Comparison of ENCODE assay signal across 1 cellular context in the genomic region with DNA sequence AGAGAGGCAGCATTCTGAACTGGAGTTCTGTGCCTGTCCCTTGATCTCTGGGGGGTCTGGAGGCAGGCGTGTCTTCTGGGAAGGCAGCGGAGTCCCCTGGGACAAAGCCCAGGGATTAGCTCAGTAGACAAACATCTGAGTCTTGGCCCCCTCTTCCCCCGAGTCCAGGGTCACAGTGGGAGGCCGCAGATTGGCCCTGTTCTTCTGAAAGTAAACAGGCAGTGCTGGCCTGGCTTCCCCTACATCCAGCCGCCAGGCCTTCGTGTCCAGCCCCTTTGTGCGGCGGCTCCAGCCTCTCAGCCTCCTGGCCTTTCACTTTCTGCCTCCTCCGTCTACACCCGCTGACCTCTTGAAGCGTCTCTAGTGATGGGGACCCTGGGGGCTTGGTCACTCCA.
TF ChIP-seq lines count a peak whose summit lies in the region.

No MANE protein-coding gene starts in this region.

TF ChIP-seq in HepG2, 621 proteins besides CTCF, POLR2A, EP300 and RAD21 (continued from another document and continues in another):
- TF ChIP-seq, protein P1, sequence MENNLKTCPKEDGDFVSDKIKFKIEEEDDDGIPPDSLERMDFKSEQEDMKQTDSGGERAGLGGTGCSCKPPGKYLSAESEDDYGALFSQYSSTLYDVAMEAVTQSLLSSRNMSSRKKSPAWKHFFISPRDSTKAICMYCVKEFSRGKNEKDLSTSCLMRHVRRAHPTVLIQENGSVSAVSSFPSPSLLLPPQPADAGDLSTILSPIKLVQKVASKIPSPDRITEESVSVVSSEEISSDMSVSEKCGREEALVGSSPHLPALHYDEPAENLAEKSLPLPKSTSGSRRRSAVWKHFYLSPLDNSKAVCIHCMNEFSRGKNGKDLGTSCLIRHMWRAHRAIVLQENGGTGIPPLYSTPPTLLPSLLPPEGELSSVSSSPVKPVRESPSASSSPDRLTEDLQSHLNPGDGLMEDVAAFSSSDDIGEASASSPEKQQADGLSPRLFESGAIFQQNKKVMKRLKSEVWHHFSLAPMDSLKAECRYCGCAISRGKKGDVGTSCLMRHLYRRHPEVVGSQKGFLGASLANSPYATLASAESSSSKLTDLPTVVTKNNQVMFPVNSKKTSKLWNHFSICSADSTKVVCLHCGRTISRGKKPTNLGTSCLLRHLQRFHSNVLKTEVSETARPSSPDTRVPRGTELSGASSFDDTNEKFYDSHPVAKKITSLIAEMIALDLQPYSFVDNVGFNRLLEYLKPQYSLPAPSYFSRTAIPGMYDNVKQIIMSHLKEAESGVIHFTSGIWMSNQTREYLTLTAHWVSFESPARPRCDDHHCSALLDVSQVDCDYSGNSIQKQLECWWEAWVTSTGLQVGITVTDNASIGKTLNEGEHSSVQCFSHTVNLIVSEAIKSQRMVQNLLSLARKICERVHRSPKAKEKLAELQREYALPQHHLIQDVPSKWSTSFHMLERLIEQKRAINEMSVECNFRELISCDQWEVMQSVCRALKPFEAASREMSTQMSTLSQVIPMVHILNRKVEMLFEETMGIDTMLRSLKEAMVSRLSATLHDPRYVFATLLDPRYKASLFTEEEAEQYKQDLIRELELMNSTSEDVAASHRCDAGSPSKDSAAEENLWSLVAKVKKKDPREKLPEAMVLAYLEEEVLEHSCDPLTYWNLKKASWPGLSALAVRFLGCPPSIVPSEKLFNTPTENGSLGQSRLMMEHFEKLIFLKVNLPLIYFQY (CRISPR knock-in tag; IDR thresholded peaks at IDR 0.05; ENCODE audit: borderline replicate concordance), result no peak
- TF ChIP-seq ZNF563 (CRISPR knock-in tag; IDR thresholded peaks at IDR 0.05), result no peak
- TF ChIP-seq ZNF605 (CRISPR knock-in tag; IDR thresholded peaks at IDR 0.05), result 0 out of 2 replicates have a peak, but pooled peaks have one; percentile 55
- no peak for TF ChIP-seq TFDP1 (CRISPR knock-in tag; IDR thresholded peaks at IDR 0.05; ENCODE audit: borderline replicate concordance)
- no peak for TF ChIP-seq ATF7-NPFF (CRISPR knock-in tag; IDR thresholded peaks at IDR 0.05; ENCODE audit: low read depth)
- TF ChIP-seq, protein P2, sequence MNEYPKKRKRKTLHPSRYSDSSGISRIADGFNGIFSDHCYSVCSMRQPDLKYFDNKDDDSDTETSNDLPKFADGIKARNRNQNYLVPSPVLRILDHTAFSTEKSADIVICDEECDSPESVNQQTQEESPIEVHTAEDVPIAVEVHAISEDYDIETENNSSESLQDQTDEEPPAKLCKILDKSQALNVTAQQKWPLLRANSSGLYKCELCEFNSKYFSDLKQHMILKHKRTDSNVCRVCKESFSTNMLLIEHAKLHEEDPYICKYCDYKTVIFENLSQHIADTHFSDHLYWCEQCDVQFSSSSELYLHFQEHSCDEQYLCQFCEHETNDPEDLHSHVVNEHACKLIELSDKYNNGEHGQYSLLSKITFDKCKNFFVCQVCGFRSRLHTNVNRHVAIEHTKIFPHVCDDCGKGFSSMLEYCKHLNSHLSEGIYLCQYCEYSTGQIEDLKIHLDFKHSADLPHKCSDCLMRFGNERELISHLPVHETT (CRISPR knock-in tag; conservative IDR thresholded peaks at IDR 0.05), result no peak; the same call in 1 of the 2 replicates
- peak; percentile 48; the same call in 1 of the 2 replicates for TF ChIP-seq GABPB1 (CRISPR knock-in tag; IDR thresholded peaks at IDR 0.05)
- TF ChIP-seq HMG20A (CRISPR knock-in tag; IDR thresholded peaks at IDR 0.05; ENCODE audit: borderline replicate concordance), result peak; percentile 88
- no peak for TF ChIP-seq ZNF468 (CRISPR knock-in tag; IDR thresholded peaks at IDR 0.05)
- TF ChIP-seq, protein P3, sequence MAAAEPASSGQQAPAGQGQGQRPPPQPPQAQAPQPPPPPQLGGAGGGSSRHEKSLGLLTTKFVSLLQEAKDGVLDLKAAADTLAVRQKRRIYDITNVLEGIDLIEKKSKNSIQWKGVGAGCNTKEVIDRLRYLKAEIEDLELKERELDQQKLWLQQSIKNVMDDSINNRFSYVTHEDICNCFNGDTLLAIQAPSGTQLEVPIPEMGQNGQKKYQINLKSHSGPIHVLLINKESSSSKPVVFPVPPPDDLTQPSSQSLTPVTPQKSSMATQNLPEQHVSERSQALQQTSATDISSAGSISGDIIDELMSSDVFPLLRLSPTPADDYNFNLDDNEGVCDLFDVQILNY (CRISPR knock-in tag; conservative IDR thresholded peaks at IDR 0.05), result no peak
- no peak for TF ChIP-seq BORCS8-MEF2B (CRISPR knock-in tag; IDR thresholded peaks at IDR 0.05)
- TF ChIP-seq DRAP1 (CRISPR knock-in tag; IDR thresholded peaks at IDR 0.05), result no peak; the same call in 1 of the 2 replicates
- no peak for TF ChIP-seq PHB2 (IDR thresholded peaks at IDR 0.05; ENCODE audit: partially characterized antibody)
- TF ChIP-seq ZBTB10 (CRISPR knock-in tag; IDR thresholded peaks at IDR 0.05; ENCODE audit: borderline replicate concordance), result peak; percentile 63; the same call in 1 of the 2 replicates
- no peak for TF ChIP-seq ZNF3 (CRISPR knock-in tag; IDR thresholded peaks at IDR 0.05)
- TF ChIP-seq MTERF4 (CRISPR knock-in tag; IDR thresholded peaks at IDR 0.05), result peak; percentile 59; the same call in 1 of the 2 replicates
- TF ChIP-seq MXI1 (IDR thresholded peaks at IDR 0.05; ENCODE audit: borderline replicate concordance, low read depth, low read length), result peak; percentile 33; the same call in 1 of the 3 replicates
- TF ChIP-seq RXRA (CRISPR knock-in tag; IDR thresholded peaks at IDR 0.05), result peak; percentile 89
- TF ChIP-seq ZNF552 (CRISPR knock-in tag; IDR thresholded peaks at IDR 0.05; ENCODE audit: borderline replicate concordance), result peak; percentile 42; the same call in 1 of the 2 replicates
- TF ChIP-seq MTF1 (CRISPR knock-in tag; IDR thresholded peaks at IDR 0.05), result no peak
- no peak for TF ChIP-seq SRSF9 (IDR thresholded peaks at IDR 0.05; ENCODE audit: borderline replicate concordance, insufficient read depth, low read depth, low read length, poor library complexity, severe bottlenecking)
- no peak for TF ChIP-seq HES4 (CRISPR knock-in tag; IDR thresholded peaks at IDR 0.05; ENCODE audit: borderline replicate concordance)
- no peak for TF ChIP-seq ZNF138 (CRISPR knock-in tag; IDR thresholded peaks at IDR 0.05; ENCODE audit: low read depth)
- no peak for TF ChIP-seq ZNF274 (CRISPR knock-in tag; IDR thresholded peaks at IDR 0.05)
- TF ChIP-seq GPN1 (CRISPR knock-in tag; IDR thresholded peaks at IDR 0.05; ENCODE audit: borderline replicate concordance), result no peak
- TF ChIP-seq, protein P4, sequence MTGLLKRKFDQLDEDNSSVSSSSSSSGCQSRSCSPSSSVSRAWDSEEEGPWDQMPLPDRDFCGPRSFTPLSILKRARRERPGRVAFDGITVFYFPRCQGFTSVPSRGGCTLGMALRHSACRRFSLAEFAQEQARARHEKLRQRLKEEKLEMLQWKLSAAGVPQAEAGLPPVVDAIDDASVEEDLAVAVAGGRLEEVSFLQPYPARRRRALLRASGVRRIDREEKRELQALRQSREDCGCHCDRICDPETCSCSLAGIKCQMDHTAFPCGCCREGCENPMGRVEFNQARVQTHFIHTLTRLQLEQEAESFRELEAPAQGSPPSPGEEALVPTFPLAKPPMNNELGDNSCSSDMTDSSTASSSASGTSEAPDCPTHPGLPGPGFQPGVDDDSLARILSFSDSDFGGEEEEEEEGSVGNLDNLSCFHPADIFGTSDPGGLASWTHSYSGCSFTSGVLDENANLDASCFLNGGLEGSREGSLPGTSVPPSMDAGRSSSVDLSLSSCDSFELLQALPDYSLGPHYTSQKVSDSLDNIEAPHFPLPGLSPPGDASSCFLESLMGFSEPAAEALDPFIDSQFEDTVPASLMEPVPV (CRISPR knock-in tag; IDR thresholded peaks at IDR 0.05), result no peak
- no peak for TF ChIP-seq FIP1L1 (IDR thresholded peaks at IDR 0.05; ENCODE audit: borderline replicate concordance, insufficient read depth, low read depth, low read length)
- no peak; the same call in 1 of the 2 replicates for TF ChIP-seq PHF8 (CRISPR knock-in tag; IDR thresholded peaks at IDR 0.05)
- TF ChIP-seq SRF (IDR thresholded peaks at IDR 0.05; ENCODE audit: low read depth, low read length), result no peak
- no peak for TF ChIP-seq PLRG1 (conservative IDR thresholded peaks at IDR 0.05)
- no peak for TF ChIP-seq ZNF256 (CRISPR knock-in tag; conservative IDR thresholded peaks at IDR 0.05)
- TF ChIP-seq ZBTB3 (CRISPR knock-in tag; IDR thresholded peaks at IDR 0.05; ENCODE audit: borderline replicate concordance, low read depth), result no peak
- no peak for TF ChIP-seq SMAD1 (CRISPR knock-in tag; IDR thresholded peaks at IDR 0.05; ENCODE audit: borderline replicate concordance, low read depth)
- TF ChIP-seq, protein P5, sequence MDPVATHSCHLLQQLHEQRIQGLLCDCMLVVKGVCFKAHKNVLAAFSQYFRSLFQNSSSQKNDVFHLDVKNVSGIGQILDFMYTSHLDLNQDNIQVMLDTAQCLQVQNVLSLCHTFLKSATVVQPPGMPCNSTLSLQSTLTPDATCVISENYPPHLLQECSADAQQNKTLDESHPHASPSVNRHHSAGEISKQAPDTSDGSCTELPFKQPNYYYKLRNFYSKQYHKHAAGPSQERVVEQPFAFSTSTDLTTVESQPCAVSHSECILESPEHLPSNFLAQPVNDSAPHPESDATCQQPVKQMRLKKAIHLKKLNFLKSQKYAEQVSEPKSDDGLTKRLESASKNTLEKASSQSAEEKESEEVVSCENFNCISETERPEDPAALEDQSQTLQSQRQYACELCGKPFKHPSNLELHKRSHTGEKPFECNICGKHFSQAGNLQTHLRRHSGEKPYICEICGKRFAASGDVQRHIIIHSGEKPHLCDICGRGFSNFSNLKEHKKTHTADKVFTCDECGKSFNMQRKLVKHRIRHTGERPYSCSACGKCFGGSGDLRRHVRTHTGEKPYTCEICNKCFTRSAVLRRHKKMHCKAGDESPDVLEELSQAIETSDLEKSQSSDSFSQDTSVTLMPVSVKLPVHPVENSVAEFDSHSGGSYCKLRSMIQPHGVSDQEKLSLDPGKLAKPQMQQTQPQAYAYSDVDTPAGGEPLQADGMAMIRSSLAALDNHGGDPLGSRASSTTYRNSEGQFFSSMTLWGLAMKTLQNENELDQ (CRISPR knock-in tag; IDR thresholded peaks at IDR 0.05; ENCODE audit: borderline replicate concordance), result no peak
- no peak for TF ChIP-seq ZFP36 (IDR thresholded peaks at IDR 0.05; ENCODE audit: borderline replicate concordance, low read depth, low read length, partially characterized antibody)
- TF ChIP-seq, protein P6, sequence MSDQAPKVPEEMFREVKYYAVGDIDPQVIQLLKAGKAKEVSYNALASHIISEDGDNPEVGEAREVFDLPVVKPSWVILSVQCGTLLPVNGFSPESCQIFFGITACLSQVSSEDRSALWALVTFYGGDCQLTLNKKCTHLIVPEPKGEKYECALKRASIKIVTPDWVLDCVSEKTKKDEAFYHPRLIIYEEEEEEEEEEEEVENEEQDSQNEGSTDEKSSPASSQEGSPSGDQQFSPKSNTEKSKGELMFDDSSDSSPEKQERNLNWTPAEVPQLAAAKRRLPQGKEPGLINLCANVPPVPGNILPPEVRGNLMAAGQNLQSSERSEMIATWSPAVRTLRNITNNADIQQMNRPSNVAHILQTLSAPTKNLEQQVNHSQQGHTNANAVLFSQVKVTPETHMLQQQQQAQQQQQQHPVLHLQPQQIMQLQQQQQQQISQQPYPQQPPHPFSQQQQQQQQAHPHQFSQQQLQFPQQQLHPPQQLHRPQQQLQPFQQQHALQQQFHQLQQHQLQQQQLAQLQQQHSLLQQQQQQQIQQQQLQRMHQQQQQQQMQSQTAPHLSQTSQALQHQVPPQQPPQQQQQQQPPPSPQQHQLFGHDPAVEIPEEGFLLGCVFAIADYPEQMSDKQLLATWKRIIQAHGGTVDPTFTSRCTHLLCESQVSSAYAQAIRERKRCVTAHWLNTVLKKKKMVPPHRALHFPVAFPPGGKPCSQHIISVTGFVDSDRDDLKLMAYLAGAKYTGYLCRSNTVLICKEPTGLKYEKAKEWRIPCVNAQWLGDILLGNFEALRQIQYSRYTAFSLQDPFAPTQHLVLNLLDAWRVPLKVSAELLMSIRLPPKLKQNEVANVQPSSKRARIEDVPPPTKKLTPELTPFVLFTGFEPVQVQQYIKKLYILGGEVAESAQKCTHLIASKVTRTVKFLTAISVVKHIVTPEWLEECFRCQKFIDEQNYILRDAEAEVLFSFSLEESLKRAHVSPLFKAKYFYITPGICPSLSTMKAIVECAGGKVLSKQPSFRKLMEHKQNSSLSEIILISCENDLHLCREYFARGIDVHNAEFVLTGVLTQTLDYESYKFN (CRISPR knock-in tag; conservative IDR thresholded peaks at IDR 0.05), result peak; percentile 95
